In the genomic region with DNA sequence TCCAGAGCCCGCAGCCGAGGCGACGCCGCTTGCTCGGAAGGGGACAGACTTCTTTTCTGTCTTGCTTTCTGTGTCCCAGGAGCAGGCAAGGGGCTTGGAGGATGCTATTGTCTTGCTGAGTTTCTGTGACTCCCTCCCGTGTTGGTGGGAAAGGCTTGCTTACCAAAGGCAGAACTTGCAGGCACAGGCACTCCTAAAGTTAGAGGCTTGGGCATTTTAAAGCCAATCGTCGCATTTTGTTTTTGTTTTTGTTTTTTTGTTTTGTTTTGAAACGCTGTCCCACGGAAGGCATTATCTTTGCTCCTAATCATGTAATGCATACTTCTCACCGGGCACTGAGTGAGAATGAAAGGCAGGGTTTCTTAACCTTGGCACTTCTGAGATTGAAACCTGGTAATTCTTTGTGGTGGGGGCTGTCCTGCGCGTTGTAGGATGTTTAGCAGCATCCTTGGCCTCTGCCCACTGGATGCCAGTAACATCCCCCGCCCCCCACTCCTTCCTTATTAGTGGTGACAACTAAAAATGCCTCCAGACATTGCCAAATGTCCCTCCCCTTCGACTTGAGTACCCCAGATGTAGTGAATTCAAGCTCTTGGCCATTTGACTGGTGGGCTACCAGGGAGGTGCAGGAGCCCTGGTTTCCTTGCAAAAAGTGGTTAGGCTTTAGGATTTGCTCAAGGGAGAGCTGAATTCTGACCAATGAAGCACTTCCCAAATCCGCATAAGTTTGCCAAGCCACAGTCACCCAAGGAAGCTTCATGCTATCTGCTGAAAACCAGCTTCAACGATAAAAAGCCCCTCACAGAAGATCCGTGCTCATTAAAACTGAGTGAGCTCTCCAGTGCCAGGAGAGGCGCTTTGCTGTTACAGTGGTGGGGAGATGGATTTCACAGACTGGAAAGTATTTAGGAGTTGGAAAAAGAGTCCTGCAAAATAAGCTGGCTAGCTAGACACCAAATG, we compare ENCODE assay signal across 8 cellular contexts. TPM values are rescaled to one million over a fixed set of nuclear protein-coding genes. Genes with fewer than 3 reads are reported as not detected.
DNase-seq lines count a peak whose midpoint lies in the region; ATAC-seq and TF ChIP-seq lines count a peak whose summit lies in the region.

No MANE protein-coding gene starts in this region.

- H3K36me3 Mint-ChIP-seq in activated CD4-positive, alpha-beta T cell treated with anti-CD3 and anti-CD28 coated beads, Interleukin-2, amount 10 ng/mL, durations not matched to agents 7 days and 5 days (ENCODE audit: low read depth), result no peaks in the 10 kb centered on the region
- H3K36me3 Mint-ChIP-seq in glutamatergic neuron (ENCODE audit: unreplicated experiment), result no peaks in the 10 kb centered on the region

- no peaks in the 10 kb centered on the region for H3K9me3 ChIP-seq in WERI-Rb-1 (ENCODE audit: severe bottlenecking)

- ATAC-seq in sciatic nerve (peak; percentile 41), GM19467 (IDR thresholded peaks at IDR 0.05; ENCODE audit: unreplicated experiment) (no peak), GM21529 (IDR thresholded peaks at IDR 0.05; ENCODE audit: unreplicated experiment) (no peak)

- H3K27me3 Mint-ChIP-seq in activated CD4-positive, alpha-beta T cell treated with anti-CD3 and anti-CD28 coated beads, Interleukin-2, amount 10 ng/mL, durations not matched to agents 7 days and 5 days, result peaks cover 82% of the 10 kb centered on the region
- H3K27me3 Mint-ChIP-seq in glutamatergic neuron (ENCODE audit: unreplicated experiment), result peaks cover 2% of the 10 kb centered on the region

- no peaks in the 10 kb centered on the region for H3K9me3 Mint-ChIP-seq in activated CD4-positive, alpha-beta T cell treated with anti-CD3 and anti-CD28 coated beads, Interleukin-2, amount 10 ng/mL, durations not matched to agents 7 days and 5 days
- peaks cover 11% of the 10 kb centered on the region for H3K9me3 Mint-ChIP-seq in glutamatergic neuron (ENCODE audit: unreplicated experiment)

- intact Hi-C loops in sciatic nerve (cut with DNase I), result no loop called here

- DNase-seq in activated CD4-positive, alpha-beta T cell treated with anti-CD3 and anti-CD28 coated beads, Interleukin-2, amount 10 ng/mL, durations not matched to agents 7 days and 5 days, result no peak
- DNase-seq in activated CD4-positive, alpha-beta T cell treated with anti-CD3 and anti-CD28 coated beads, Interleukin-2, amount 50 U/mL, for 4 hours, result no peak
- DNase-seq in WERI-Rb-1 (no peak), glutamatergic neuron (no peak), sciatic nerve (ENCODE audit: low spot score) (no peak), HuH-7 (ENCODE audit: low spot score) (no peak)

- peaks cover 18% of the 10 kb centered on the region for H3K4me1 Mint-ChIP-seq in activated CD4-positive, alpha-beta T cell treated with anti-CD3 and anti-CD28 coated beads, Interleukin-2, amount 10 ng/mL, durations not matched to agents 7 days and 5 days
- peaks cover 11% of the 10 kb centered on the region for H3K4me1 Mint-ChIP-seq in glutamatergic neuron (ENCODE audit: low read depth, unreplicated experiment)

- no peak overlapping the region for H3K27ac Mint-ChIP-seq in activated CD4-positive, alpha-beta T cell treated with anti-CD3 and anti-CD28 coated beads, Interleukin-2, amount 10 ng/mL, durations not matched to agents 7 days and 5 days
- H3K27ac Mint-ChIP-seq in glutamatergic neuron (ENCODE audit: unreplicated experiment), result peak overlapping the region; percentile 84

- peak overlapping the region; percentile 86 for H3K4me3 ChIP-seq in WERI-Rb-1 (ENCODE audit: low read depth, low read length)

- POLR2A ChIA-PET in activated CD4-positive, alpha-beta T cell treated with anti-CD3 and anti-CD28 coated beads, Interleukin-2, amount 10 ng/mL, durations not matched to agents 7 days and 5 days (lab: Charles Lee), result no interaction called here

- peaks cover 33% of the 10 kb centered on the region for H3K27me3 ChIP-seq in WERI-Rb-1 (ENCODE audit: insufficient read depth, low read depth, severe bottlenecking)

- TF ChIP-seq CTCF in WERI-Rb-1 (IDR thresholded peaks at IDR 0.05; ENCODE audit: low read depth, low read length) (no peak), glutamatergic neuron (IDR thresholded peaks at IDR 0.05; ENCODE audit: partially characterized antibody, unreplicated experiment) (no peak)

- peak overlapping the region; percentile 75 for H3K4me3 Mint-ChIP-seq in activated CD4-positive, alpha-beta T cell treated with anti-CD3 and anti-CD28 coated beads, Interleukin-2, amount 10 ng/mL, durations not matched to agents 7 days and 5 days
- peak overlapping the region; percentile 87 for H3K4me3 Mint-ChIP-seq in glutamatergic neuron (ENCODE audit: unreplicated experiment)

- no peaks in the 10 kb centered on the region; the same call in 1 of the 2 replicates for H3K36me3 ChIP-seq in WERI-Rb-1

- H3K27ac ChIP-seq in WERI-Rb-1, result no peak overlapping the region

- CTCF ChIA-PET in activated CD4-positive, alpha-beta T cell treated with anti-CD3 and anti-CD28 coated beads, Interleukin-2, amount 10 ng/mL, durations not matched to agents 7 days and 5 days (lab: Charles Lee), result no interaction called here

RNA-seq across cellular contexts. Expression of gene ANTXR1, which starts 1.1 kb away (rescaled TPM):
- under 1 TPM; 0.05 to 0.23 TPM for total RNA-seq in activated CD4-positive, alpha-beta T cell treated with anti-CD3 and anti-CD28 coated beads, Interleukin-2, amount 10 ng/mL, durations not matched to agents 7 days and 5 days
- total RNA-seq in glutamatergic neuron (ENCODE audit: unreplicated experiment), result 26.7 TPM
- 89.9 TPM for total RNA-seq in sciatic nerve

RNA-seq across cellular contexts. Expression of gene GKN1, which starts 39.7 kb away (rescaled TPM):
- not detected for total RNA-seq in activated CD4-positive, alpha-beta T cell treated with anti-CD3 and anti-CD28 coated beads, Interleukin-2, amount 10 ng/mL, durations not matched to agents 7 days and 5 days
- total RNA-seq in glutamatergic neuron (ENCODE audit: unreplicated experiment) (not detected), sciatic nerve (not detected)

Comparison
In these comparisons a context has a peak if more than half of its experiments do, and no peak if none do; other contexts are left out.
1. RNA of gene ANTXR1, which starts 1.1 kb away (total RNA-seq): 89.9 TPM in sciatic nerve (single experiment) and 26.7 TPM in glutamatergic neuron (single experiment); 0.05 to 0.23 TPM in activated CD4-positive, alpha-beta T cell treated with anti-CD3 and anti-CD28 coated beads, Interleukin-2, amount 10 ng/mL, durations not matched to agents 7 days and 5 days; every median in the first group is over 10 times any median in the second.